Comparison of ENCODE assay signal across 1 cellular context in the genomic region with DNA sequence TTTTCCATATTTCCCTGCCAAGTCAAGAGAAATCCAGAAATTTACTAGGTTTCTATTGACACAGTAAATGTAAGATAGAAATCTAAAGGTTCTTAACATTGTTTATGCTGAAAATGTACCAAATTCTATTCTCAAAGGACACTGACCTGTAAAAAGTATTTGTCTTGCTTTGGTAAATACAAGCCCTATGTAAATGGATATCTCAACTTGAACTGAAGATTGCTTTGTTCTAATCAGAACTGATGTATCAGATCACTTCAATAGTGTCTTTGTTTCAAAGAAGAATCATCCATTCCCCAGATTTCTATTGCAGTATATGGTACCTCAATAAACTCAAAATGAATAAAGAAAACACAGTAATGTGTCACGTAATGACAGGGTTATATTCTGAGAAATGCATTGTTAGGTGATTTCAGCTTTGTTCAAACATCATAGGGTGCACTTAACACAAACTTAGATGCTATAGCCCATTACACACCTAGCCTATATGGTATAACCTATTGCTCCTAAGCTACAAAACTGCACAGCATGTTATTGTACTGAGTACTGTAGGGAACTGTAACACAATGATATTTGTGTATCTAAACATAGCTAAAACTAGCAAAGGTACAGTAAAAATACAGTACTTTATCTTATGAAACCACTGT.
TF ChIP-seq lines count a peak whose summit lies in the region.

No MANE protein-coding gene starts in this region.

TF ChIP-seq in HepG2, 621 proteins besides CTCF, POLR2A, EP300 and RAD21 (continued from another document):
- TF ChIP-seq TFE3 (CRISPR knock-in tag; IDR thresholded peaks at IDR 0.05) (no peak), ISL2 (CRISPR knock-in tag; IDR thresholded peaks at IDR 0.05) (peak; percentile 88; the same call in 1 of the 2 replicates), CHCHD3 (CRISPR knock-in tag; IDR thresholded peaks at IDR 0.05) (no peak), HNRNPH1 (optimal IDR thresholded peaks at IDR 0.05; ENCODE audit: low read depth, low read length) (no peak), BCL6 (CRISPR knock-in tag; IDR thresholded peaks at IDR 0.05) (peak; percentile 54; the same call in 1 of the 2 replicates), HMG20A (CRISPR knock-in tag; IDR thresholded peaks at IDR 0.05; ENCODE audit: borderline replicate concordance) (peak; percentile 82; the same call in 1 of the 2 replicates), BATF2 (CRISPR knock-in tag; IDR thresholded peaks at IDR 0.05) (no peak), GATAD2A (CRISPR knock-in tag; IDR thresholded peaks at IDR 0.05) (peak; percentile 47; the same call in 1 of the 2 replicates), FOXA1 (IDR thresholded peaks at IDR 0.05) (no peak), FOXA1 (CRISPR knock-in tag; IDR thresholded peaks at IDR 0.05) (peak; percentile 71), SIX1 (CRISPR knock-in tag; IDR thresholded peaks at IDR 0.05; ENCODE audit: borderline replicate concordance) (peak; percentile 67; the same call in 1 of the 2 replicates), FOXA3 (CRISPR knock-in tag; IDR thresholded peaks at IDR 0.05) (peak; percentile 85), ARID3A (IDR thresholded peaks at IDR 0.05; ENCODE audit: low read depth, low read length) (peak; percentile 34; the same call in 1 of the 2 replicates), MED1 (CRISPR knock-in tag; IDR thresholded peaks at IDR 0.05) (no peak), ZNF451 (CRISPR knock-in tag; IDR thresholded peaks at IDR 0.05) (no peak), ZNF383 (CRISPR knock-in tag; IDR thresholded peaks at IDR 0.05; ENCODE audit: borderline replicate concordance) (no peak), AHDC1 (CRISPR knock-in tag; IDR thresholded peaks at IDR 0.05; ENCODE audit: borderline replicate concordance) (peak; percentile 43; the same call in 1 of the 2 replicates)
- TF ChIP-seq, protein P1, sequence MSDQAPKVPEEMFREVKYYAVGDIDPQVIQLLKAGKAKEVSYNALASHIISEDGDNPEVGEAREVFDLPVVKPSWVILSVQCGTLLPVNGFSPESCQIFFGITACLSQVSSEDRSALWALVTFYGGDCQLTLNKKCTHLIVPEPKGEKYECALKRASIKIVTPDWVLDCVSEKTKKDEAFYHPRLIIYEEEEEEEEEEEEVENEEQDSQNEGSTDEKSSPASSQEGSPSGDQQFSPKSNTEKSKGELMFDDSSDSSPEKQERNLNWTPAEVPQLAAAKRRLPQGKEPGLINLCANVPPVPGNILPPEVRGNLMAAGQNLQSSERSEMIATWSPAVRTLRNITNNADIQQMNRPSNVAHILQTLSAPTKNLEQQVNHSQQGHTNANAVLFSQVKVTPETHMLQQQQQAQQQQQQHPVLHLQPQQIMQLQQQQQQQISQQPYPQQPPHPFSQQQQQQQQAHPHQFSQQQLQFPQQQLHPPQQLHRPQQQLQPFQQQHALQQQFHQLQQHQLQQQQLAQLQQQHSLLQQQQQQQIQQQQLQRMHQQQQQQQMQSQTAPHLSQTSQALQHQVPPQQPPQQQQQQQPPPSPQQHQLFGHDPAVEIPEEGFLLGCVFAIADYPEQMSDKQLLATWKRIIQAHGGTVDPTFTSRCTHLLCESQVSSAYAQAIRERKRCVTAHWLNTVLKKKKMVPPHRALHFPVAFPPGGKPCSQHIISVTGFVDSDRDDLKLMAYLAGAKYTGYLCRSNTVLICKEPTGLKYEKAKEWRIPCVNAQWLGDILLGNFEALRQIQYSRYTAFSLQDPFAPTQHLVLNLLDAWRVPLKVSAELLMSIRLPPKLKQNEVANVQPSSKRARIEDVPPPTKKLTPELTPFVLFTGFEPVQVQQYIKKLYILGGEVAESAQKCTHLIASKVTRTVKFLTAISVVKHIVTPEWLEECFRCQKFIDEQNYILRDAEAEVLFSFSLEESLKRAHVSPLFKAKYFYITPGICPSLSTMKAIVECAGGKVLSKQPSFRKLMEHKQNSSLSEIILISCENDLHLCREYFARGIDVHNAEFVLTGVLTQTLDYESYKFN (CRISPR knock-in tag; conservative IDR thresholded peaks at IDR 0.05), result peak; percentile 50
